Comparison of ENCODE assay signal across 1 cellular context in the genomic region with DNA sequence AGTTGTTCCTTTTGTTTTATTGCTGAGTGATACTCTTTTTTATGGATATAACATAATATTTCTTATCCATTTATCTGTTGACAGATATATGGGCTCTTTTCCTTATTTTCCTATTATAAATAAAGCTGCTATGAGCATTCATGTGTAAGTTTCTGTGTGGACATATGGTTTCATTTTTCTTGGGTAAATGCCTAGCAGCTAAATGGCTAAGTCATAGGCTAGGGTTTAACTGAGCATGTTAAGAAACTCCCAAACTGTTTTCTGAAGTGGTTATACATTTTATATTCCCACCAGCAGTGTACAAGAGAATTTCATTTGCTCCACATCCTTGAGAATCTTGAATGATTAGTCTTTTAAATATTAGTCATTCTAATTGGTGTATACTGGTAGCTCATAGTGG.
TF ChIP-seq lines count a peak whose summit lies in the region.

No MANE protein-coding gene starts in this region.

TF ChIP-seq in IMR-90, 13 proteins besides CTCF, POLR2A, EP300 and RAD21 (continued from another document):
- no peak for TF ChIP-seq FOS (IDR thresholded peaks at IDR 0.05; ENCODE audit: low read depth, low read length)
- no peak for TF ChIP-seq MAFK (IDR thresholded peaks at IDR 0.05; ENCODE audit: low read depth, low read length)
- TF ChIP-seq, protein P1, sequence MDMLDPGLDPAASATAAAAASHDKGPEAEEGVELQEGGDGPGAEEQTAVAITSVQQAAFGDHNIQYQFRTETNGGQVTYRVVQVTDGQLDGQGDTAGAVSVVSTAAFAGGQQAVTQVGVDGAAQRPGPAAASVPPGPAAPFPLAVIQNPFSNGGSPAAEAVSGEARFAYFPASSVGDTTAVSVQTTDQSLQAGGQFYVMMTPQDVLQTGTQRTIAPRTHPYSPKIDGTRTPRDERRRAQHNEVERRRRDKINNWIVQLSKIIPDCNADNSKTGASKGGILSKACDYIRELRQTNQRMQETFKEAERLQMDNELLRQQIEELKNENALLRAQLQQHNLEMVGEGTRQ (IDR thresholded peaks at IDR 0.05; ENCODE audit: low read depth, low read length): no peak
